Comparison of ENCODE assay signal across 2 cellular contexts in the genomic region with DNA sequence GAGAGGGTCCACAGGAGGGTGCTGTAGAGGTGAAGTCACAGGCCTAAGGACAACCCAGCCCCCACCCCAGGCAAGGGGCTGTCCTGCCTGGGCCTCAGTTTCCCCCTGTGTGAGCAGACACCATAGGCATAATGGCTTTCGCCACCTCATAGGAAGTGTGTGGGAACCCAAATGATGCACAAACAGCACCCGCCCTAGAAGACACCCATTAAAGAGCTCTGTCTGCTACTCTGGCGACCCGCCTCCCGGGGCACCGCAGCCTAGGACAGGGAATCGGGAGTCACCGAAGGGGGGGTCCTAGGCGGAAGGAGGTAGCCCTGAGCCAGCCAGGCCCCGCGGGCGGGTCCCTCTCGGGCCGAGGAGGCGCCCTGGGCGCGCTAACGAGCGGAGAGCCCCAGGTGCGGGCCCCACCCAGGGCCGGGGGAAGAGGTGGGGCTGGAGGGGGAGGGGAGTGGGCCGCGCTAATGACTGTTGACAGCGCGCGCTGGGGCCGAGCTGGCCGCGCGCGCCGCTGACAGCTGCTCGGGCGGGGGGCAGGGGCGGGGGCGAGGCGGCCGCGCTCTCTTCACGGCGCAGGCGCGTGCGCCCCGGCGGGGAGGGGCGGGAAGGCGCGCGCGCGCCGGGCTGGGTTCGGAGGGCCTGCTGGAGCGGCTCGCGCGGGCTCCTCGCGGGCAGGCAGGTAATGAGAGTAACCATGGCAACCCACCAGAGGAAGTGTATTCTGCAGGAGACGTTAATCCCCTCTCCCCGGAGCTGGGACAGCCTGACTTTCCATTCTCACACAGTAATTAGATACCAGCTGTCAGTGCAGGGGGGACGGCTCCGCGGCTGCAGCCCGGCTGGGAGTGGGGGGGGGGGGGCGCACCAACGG.
TF ChIP-seq lines count a peak whose summit lies in the region.

No MANE protein-coding gene starts in this region.

TF ChIP-seq in GM23338, 12 proteins besides CTCF, POLR2A, EP300 and RAD21 (continued from another document):
- TF ChIP-seq, protein P1, sequence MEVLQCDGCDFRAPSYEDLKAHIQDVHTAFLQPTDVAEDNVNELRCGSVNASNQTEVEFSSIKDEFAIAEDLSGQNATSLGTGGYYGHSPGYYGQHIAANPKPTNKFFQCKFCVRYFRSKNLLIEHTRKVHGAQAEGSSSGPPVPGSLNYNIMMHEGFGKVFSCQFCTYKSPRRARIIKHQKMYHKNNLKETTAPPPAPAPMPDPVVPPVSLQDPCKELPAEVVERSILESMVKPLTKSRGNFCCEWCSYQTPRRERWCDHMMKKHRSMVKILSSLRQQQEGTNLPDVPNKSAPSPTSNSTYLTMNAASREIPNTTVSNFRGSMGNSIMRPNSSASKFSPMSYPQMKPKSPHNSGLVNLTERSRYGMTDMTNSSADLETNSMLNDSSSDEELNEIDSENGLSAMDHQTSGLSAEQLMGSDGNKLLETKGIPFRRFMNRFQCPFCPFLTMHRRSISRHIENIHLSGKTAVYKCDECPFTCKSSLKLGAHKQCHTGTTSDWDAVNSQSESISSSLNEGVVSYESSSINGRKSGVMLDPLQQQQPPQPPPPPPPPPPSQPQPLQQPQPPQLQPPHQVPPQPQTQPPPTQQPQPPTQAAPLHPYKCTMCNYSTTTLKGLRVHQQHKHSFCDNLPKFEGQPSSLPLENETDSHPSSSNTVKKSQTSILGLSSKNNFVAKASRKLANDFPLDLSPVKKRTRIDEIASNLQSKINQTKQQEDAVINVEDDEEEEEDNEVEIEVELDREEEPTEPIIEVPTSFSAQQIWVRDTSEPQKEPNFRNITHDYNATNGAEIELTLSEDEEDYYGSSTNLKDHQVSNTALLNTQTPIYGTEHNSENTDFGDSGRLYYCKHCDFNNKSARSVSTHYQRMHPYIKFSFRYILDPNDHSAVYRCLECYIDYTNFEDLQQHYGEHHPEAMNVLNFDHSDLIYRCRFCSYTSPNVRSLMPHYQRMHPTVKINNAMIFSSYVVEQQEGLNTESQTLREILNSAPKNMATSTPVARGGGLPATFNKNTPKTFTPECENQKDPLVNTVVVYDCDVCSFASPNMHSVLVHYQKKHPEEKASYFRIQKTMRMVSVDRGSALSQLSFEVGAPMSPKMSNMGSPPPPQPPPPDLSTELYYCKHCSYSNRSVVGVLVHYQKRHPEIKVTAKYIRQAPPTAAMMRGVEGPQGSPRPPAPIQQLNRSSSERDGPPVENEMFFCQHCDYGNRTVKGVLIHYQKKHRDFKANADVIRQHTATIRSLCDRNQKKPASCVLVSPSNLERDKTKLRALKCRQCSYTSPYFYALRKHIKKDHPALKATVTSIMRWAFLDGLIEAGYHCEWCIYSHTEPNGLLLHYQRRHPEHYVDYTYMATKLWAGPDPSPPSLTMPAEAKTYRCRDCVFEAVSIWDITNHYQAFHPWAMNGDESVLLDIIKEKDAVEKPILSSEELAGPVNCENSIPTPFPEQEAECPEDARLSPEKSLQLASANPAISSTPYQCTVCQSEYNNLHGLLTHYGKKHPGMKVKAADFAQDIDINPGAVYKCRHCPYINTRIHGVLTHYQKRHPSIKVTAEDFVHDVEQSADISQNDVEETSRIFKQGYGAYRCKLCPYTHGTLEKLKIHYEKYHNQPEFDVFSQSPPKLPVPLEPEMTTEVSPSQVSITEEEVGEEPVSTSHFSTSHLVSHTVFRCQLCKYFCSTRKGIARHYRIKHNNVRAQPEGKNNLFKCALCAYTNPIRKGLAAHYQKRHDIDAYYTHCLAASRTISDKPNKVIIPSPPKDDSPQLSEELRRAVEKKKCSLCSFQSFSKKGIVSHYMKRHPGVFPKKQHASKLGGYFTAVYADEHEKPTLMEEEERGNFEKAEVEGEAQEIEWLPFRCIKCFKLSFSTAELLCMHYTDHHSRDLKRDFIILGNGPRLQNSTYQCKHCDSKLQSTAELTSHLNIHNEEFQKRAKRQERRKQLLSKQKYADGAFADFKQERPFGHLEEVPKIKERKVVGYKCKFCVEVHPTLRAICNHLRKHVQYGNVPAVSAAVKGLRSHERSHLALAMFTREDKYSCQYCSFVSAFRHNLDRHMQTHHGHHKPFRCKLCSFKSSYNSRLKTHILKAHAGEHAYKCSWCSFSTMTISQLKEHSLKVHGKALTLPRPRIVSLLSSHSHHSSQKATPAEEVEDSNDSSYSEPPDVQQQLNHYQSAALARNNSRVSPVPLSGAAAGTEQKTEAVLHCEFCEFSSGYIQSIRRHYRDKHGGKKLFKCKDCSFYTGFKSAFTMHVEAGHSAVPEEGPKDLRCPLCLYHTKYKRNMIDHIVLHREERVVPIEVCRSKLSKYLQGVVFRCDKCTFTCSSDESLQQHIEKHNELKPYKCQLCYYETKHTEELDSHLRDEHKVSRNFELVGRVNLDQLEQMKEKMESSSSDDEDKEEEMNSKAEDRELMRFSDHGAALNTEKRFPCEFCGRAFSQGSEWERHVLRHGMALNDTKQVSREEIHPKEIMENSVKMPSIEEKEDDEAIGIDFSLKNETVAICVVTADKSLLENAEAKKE (CRISPR knock-in tag; IDR thresholded peaks at IDR 0.05): no peak

TF ChIP-seq in K562, 482 proteins besides CTCF, POLR2A, EP300 and RAD21 (continued from another document and continues in another):
- TF ChIP-seq, protein P2, sequence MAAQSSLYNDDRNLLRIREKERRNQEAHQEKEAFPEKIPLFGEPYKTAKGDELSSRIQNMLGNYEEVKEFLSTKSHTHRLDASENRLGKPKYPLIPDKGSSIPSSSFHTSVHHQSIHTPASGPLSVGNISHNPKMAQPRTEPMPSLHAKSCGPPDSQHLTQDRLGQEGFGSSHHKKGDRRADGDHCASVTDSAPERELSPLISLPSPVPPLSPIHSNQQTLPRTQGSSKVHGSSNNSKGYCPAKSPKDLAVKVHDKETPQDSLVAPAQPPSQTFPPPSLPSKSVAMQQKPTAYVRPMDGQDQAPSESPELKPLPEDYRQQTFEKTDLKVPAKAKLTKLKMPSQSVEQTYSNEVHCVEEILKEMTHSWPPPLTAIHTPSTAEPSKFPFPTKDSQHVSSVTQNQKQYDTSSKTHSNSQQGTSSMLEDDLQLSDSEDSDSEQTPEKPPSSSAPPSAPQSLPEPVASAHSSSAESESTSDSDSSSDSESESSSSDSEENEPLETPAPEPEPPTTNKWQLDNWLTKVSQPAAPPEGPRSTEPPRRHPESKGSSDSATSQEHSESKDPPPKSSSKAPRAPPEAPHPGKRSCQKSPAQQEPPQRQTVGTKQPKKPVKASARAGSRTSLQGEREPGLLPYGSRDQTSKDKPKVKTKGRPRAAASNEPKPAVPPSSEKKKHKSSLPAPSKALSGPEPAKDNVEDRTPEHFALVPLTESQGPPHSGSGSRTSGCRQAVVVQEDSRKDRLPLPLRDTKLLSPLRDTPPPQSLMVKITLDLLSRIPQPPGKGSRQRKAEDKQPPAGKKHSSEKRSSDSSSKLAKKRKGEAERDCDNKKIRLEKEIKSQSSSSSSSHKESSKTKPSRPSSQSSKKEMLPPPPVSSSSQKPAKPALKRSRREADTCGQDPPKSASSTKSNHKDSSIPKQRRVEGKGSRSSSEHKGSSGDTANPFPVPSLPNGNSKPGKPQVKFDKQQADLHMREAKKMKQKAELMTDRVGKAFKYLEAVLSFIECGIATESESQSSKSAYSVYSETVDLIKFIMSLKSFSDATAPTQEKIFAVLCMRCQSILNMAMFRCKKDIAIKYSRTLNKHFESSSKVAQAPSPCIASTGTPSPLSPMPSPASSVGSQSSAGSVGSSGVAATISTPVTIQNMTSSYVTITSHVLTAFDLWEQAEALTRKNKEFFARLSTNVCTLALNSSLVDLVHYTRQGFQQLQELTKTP (IDR thresholded peaks at IDR 0.05; ENCODE audit: low read depth in 1 of 2, partially characterized antibody in 2 of 2): no peak
- peak; percentile 43; the same call in 1 of the 2 replicates for TF ChIP-seq CTBP1 (IDR thresholded peaks at IDR 0.05; ENCODE audit: borderline replicate concordance)
- TF ChIP-seq U2AF1 (optimal IDR thresholded peaks at IDR 0.05; ENCODE audit: low read depth, low read length): no peak
- TF ChIP-seq CCNT2 (IDR thresholded peaks at IDR 0.05; ENCODE audit: borderline replicate concordance, extremely low read depth, insufficient read length, low read depth, low read length): peak; percentile 59
- TF ChIP-seq CHD2 (IDR thresholded peaks at IDR 0.05; ENCODE audit: low read depth, low read length): 0 out of 2 replicates have a peak, but pooled peaks have one; percentile 15
- TF ChIP-seq NFE2 (IDR thresholded peaks at IDR 0.05; ENCODE audit: low read depth): no peak
- TF ChIP-seq CEBPB (tag; IDR thresholded peaks at IDR 0.05): no peak
- 0 out of 4 replicates have a peak, but pooled peaks of 1 of the 2 experiments have one; percentile 9 for TF ChIP-seq ZNF639 (CRISPR knock-in tag; conservative IDR thresholded peaks at IDR 0.05 in 1 of 2, IDR thresholded peaks at IDR 0.05 in 1 of 2)
- no peak for TF ChIP-seq ZNF780A (CRISPR knock-in tag; IDR thresholded peaks at IDR 0.05)
- TF ChIP-seq PCBP1 (IDR thresholded peaks at IDR 0.05; ENCODE audit: low read depth, low read length, poor library complexity, severe bottlenecking): peak; percentile 3
- no peak for TF ChIP-seq NR1H2 (CRISPR knock-in tag; IDR thresholded peaks at IDR 0.05)
- no peak for TF ChIP-seq TAF15 (IDR thresholded peaks at IDR 0.05; ENCODE audit: low read depth, low read length)
- TF ChIP-seq, protein P3, sequence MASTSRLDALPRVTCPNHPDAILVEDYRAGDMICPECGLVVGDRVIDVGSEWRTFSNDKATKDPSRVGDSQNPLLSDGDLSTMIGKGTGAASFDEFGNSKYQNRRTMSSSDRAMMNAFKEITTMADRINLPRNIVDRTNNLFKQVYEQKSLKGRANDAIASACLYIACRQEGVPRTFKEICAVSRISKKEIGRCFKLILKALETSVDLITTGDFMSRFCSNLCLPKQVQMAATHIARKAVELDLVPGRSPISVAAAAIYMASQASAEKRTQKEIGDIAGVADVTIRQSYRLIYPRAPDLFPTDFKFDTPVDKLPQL (IDR thresholded peaks at IDR 0.05; ENCODE audit: extremely low read depth, insufficient read length): no peak
- TF ChIP-seq, protein P4, sequence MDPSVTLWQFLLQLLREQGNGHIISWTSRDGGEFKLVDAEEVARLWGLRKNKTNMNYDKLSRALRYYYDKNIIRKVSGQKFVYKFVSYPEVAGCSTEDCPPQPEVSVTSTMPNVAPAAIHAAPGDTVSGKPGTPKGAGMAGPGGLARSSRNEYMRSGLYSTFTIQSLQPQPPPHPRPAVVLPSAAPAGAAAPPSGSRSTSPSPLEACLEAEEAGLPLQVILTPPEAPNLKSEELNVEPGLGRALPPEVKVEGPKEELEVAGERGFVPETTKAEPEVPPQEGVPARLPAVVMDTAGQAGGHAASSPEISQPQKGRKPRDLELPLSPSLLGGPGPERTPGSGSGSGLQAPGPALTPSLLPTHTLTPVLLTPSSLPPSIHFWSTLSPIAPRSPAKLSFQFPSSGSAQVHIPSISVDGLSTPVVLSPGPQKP (CRISPR knock-in tag; IDR thresholded peaks at IDR 0.05): no peak
- peak in 1 of 2 experiments; percentile 46; a peak in 1 of 4 replicates for TF ChIP-seq SIN3A (IDR thresholded peaks at IDR 0.05; ENCODE audit: borderline replicate concordance in 2 of 2, control insufficient read depth in 1 of 2, low read depth in 2 of 2, low read length in 2 of 2)
- TF ChIP-seq BMI1 (IDR thresholded peaks at IDR 0.05; ENCODE audit: low read length): peak; percentile 38; the same call in 1 of the 2 replicates
- TF ChIP-seq ATF1 (CRISPR knock-in tag; IDR thresholded peaks at IDR 0.05): no peak
- TF ChIP-seq ATF1 (tag; IDR thresholded peaks at IDR 0.05): 0 out of 2 replicates have a peak, but pooled peaks have one; percentile 8
- no peak for TF ChIP-seq HES1 (IDR thresholded peaks at IDR 0.05; ENCODE audit: low read depth)
- TF ChIP-seq CBFA2T3 (IDR thresholded peaks at IDR 0.05): peak; percentile 11
- no peak for TF ChIP-seq MED1 (CRISPR knock-in tag; IDR thresholded peaks at IDR 0.05; ENCODE audit: borderline replicate concordance)
- no peak for TF ChIP-seq ZNF280A (IDR thresholded peaks at IDR 0.05; ENCODE audit: low read depth, partially characterized antibody)
- TF ChIP-seq HDAC1 (IDR thresholded peaks at IDR 0.05): 0 out of 4 replicates have a peak, but pooled peaks of 1 of the 2 experiments have one; percentile 11
- TF ChIP-seq, protein P5, sequence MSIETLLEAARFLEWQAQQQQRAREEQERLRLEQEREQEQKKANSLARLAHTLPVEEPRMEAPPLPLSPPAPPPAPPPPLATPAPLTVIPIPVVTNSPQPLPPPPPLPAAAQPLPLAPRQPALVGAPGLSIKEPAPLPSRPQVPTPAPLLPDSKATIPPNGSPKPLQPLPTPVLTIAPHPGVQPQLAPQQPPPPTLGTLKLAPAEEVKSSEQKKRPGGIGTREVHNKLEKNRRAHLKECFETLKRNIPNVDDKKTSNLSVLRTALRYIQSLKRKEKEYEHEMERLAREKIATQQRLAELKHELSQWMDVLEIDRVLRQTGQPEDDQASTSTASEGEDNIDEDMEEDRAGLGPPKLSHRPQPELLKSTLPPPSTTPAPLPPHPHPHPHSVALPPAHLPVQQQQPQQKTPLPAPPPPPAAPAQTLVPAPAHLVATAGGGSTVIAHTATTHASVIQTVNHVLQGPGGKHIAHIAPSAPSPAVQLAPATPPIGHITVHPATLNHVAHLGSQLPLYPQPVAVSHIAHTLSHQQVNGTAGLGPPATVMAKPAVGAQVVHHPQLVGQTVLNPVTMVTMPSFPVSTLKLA (conservative IDR thresholded peaks at IDR 0.05): peak in 1 of 2 experiments; percentile 32; a peak in 1 of 4 replicates
- TF ChIP-seq EZH2 (IDR thresholded peaks at IDR 0.05; ENCODE audit: borderline replicate concordance, low read depth, low read length): no peak
- no peak for TF ChIP-seq MCM3 (IDR thresholded peaks at IDR 0.05)
- peak; percentile 33; the same call in 1 of the 2 replicates for TF ChIP-seq RB1 (IDR thresholded peaks at IDR 0.05; ENCODE audit: low read depth)
- TF ChIP-seq MTA2 (IDR thresholded peaks at IDR 0.05; ENCODE audit: low read depth): no peak
- no peak for TF ChIP-seq NFYB (IDR thresholded peaks at IDR 0.05; ENCODE audit: extremely low read depth, insufficient read length)
- no peak for TF ChIP-seq ZNF408 (CRISPR knock-in tag; IDR thresholded peaks at IDR 0.05; ENCODE audit: low read depth)
- TF ChIP-seq BCOR (IDR thresholded peaks at IDR 0.05): 0 out of 2 replicates have a peak, but pooled peaks have one; percentile 22
